ENCODE assay signal across 1 cellular context in genomic region chr10:110534571-110534970, GRCh38.
TF ChIP-seq lines count a peak whose summit lies in the region.

No MANE protein-coding gene starts in this region.

TF ChIP-seq in K562, 482 proteins besides CTCF, POLR2A, EP300 and RAD21 (continues in another document):
- TF ChIP-seq BCOR (IDR thresholded peaks at IDR 0.05) (peak; percentile 69), ZFP36 (IDR thresholded peaks at IDR 0.05; ENCODE audit: low read depth, low read length, partially characterized antibody) (peak; percentile 98), ZNF408 (CRISPR knock-in tag; IDR thresholded peaks at IDR 0.05; ENCODE audit: low read depth) (no peak), ATF3 (IDR thresholded peaks at IDR 0.05) (no peak), ATF3 (CRISPR knock-in tag; conservative IDR thresholded peaks at IDR 0.05) (no peak), GATAD2B (IDR thresholded peaks at IDR 0.05; ENCODE audit: borderline replicate concordance) (no peak), ZNF41 (CRISPR knock-in tag; conservative IDR thresholded peaks at IDR 0.05) (no peak), GTF3C2 (IDR thresholded peaks at IDR 0.05; ENCODE audit: borderline replicate concordance, extremely low read depth, insufficient read length) (peak; percentile 35), SMARCA5 (IDR thresholded peaks at IDR 0.05) (0 out of 2 replicates have a peak, but pooled peaks have one; percentile 32), PHB (CRISPR knock-in tag; IDR thresholded peaks at IDR 0.05) (no peak), PHF21A (IDR thresholded peaks at IDR 0.05; ENCODE audit: borderline replicate concordance, low read depth) (no peak), E2F8 (IDR thresholded peaks at IDR 0.05; ENCODE audit: low read depth, partially characterized antibody) (no peak), TAF1 (IDR thresholded peaks at IDR 0.05; ENCODE audit: control insufficient read depth, extremely low read depth, insufficient read depth, low read length, severe bottlenecking) (no peak), ZNF316 (IDR thresholded peaks at IDR 0.05) (no peak), ZNF165 (CRISPR knock-in tag; IDR thresholded peaks at IDR 0.05; ENCODE audit: borderline replicate concordance) (no peak), KDM1A (IDR thresholded peaks at IDR 0.05) (peak in 1 of 2 experiments; percentile 9; a peak in 1 of 4 replicates), ZNF436 (CRISPR knock-in tag; IDR thresholded peaks at IDR 0.05) (peak; percentile 83), RBM25 (IDR thresholded peaks at IDR 0.05; ENCODE audit: low read depth, low read length, severe bottlenecking) (peak; percentile 63), PKNOX1 (IDR thresholded peaks at IDR 0.05) (no peak), POLR3G (IDR thresholded peaks at IDR 0.05; ENCODE audit: extremely low read depth, insufficient read length, insufficient replicate concordance) (no peak), NFRKB (IDR thresholded peaks at IDR 0.05; ENCODE audit: low read depth) (no peak), FUS (optimal IDR thresholded peaks at IDR 0.05; ENCODE audit: low read depth, low read length) (no peak), HMG20B (CRISPR knock-in tag; IDR thresholded peaks at IDR 0.05) (no peak), ZNF318 (IDR thresholded peaks at IDR 0.05; ENCODE audit: borderline replicate concordance in 1 of 2, low read depth in 1 of 2) (no peak)
- TF ChIP-seq, protein P1, sequence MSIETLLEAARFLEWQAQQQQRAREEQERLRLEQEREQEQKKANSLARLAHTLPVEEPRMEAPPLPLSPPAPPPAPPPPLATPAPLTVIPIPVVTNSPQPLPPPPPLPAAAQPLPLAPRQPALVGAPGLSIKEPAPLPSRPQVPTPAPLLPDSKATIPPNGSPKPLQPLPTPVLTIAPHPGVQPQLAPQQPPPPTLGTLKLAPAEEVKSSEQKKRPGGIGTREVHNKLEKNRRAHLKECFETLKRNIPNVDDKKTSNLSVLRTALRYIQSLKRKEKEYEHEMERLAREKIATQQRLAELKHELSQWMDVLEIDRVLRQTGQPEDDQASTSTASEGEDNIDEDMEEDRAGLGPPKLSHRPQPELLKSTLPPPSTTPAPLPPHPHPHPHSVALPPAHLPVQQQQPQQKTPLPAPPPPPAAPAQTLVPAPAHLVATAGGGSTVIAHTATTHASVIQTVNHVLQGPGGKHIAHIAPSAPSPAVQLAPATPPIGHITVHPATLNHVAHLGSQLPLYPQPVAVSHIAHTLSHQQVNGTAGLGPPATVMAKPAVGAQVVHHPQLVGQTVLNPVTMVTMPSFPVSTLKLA (conservative IDR thresholded peaks at IDR 0.05), result no peak
- TF ChIP-seq, protein P2, sequence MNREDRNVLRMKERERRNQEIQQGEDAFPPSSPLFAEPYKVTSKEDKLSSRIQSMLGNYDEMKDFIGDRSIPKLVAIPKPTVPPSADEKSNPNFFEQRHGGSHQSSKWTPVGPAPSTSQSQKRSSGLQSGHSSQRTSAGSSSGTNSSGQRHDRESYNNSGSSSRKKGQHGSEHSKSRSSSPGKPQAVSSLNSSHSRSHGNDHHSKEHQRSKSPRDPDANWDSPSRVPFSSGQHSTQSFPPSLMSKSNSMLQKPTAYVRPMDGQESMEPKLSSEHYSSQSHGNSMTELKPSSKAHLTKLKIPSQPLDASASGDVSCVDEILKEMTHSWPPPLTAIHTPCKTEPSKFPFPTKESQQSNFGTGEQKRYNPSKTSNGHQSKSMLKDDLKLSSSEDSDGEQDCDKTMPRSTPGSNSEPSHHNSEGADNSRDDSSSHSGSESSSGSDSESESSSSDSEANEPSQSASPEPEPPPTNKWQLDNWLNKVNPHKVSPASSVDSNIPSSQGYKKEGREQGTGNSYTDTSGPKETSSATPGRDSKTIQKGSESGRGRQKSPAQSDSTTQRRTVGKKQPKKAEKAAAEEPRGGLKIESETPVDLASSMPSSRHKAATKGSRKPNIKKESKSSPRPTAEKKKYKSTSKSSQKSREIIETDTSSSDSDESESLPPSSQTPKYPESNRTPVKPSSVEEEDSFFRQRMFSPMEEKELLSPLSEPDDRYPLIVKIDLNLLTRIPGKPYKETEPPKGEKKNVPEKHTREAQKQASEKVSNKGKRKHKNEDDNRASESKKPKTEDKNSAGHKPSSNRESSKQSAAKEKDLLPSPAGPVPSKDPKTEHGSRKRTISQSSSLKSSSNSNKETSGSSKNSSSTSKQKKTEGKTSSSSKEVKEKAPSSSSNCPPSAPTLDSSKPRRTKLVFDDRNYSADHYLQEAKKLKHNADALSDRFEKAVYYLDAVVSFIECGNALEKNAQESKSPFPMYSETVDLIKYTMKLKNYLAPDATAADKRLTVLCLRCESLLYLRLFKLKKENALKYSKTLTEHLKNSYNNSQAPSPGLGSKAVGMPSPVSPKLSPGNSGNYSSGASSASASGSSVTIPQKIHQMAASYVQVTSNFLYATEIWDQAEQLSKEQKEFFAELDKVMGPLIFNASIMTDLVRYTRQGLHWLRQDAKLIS (CRISPR knock-in tag; IDR thresholded peaks at IDR 0.05), result no peak
- TF ChIP-seq, protein P3, sequence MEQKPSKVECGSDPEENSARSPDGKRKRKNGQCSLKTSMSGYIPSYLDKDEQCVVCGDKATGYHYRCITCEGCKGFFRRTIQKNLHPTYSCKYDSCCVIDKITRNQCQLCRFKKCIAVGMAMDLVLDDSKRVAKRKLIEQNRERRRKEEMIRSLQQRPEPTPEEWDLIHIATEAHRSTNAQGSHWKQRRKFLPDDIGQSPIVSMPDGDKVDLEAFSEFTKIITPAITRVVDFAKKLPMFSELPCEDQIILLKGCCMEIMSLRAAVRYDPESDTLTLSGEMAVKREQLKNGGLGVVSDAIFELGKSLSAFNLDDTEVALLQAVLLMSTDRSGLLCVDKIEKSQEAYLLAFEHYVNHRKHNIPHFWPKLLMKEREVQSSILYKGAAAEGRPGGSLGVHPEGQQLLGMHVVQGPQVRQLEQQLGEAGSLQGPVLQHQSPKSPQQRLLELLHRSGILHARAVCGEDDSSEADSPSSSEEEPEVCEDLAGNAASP (IDR thresholded peaks at IDR 0.05), result no peak
- TF ChIP-seq, protein P4, sequence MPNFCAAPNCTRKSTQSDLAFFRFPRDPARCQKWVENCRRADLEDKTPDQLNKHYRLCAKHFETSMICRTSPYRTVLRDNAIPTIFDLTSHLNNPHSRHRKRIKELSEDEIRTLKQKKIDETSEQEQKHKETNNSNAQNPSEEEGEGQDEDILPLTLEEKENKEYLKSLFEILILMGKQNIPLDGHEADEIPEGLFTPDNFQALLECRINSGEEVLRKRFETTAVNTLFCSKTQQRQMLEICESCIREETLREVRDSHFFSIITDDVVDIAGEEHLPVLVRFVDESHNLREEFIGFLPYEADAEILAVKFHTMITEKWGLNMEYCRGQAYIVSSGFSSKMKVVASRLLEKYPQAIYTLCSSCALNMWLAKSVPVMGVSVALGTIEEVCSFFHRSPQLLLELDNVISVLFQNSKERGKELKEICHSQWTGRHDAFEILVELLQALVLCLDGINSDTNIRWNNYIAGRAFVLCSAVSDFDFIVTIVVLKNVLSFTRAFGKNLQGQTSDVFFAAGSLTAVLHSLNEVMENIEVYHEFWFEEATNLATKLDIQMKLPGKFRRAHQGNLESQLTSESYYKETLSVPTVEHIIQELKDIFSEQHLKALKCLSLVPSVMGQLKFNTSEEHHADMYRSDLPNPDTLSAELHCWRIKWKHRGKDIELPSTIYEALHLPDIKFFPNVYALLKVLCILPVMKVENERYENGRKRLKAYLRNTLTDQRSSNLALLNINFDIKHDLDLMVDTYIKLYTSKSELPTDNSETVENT (CRISPR knock-in tag; IDR thresholded peaks at IDR 0.05), result no peak
